8 cellular contexts compared by ENCODE assay signal in the genomic region with DNA sequence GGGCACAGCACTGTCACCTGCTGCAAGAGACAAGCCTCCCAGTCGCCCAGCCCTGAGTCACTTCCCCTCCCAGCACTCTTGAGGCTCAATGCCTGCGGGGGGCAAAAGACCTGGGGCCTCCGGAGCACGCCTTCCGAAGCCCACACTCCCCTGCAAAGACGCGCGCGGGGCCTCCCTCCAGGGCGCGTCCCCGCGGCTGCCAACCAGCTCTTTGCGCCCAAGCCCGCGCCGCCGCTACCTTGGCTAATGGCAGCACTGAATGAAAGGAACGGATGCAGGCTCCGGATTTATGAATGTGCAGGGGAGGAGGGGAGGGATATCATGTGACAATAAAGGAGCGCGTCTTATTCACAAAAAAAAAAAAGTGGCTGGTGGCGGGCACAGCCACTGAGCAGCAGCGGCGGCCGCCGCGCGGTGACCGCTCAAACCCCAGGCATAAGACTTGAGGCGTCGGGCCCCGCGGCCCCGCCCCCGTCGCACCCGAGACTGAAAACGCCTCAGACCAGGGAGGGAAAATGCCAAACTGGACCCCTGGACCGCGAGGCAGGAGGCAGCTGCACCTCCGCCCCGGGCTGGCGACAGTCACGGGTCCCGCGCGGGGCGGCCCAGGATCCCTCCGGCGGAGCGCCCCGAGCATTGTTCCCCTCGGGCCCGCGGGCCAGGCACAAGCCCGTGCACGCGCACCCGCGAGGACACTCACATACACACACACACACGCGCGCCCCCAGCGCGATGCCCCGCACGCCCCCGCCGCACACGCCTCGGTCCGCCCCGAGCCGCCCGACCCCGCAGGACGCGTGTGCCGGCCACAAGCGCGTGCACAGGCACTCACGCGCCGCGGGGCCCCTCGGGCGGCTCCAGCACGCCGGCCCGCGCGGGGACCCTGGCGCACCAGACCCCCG. TPM values are rescaled to one million over a fixed set of nuclear protein-coding genes. Genes with fewer than 3 reads are reported as not detected.
DNase-seq lines count a peak whose midpoint lies in the region; ATAC-seq, FAIRE-seq and TF ChIP-seq lines count a peak whose summit lies in the region.

No MANE protein-coding gene starts in this region.

- under 1% methylated on average over 68 of the region's 95 CpGs for WGBS in GM12878 (ENCODE audit: insufficient coverage, insufficient replicate concordance, low lambda C conversion rate, missing lambda C conversion rate)

- peak; percentile 38 for DNase-seq in GM10248 (ENCODE audit: extremely low spot score)
- DNase-seq in NCI-H146 treated with DMSO at 0.1 percent for 48 hours (lab: John Stamatoyannopoulos, UW; ENCODE audit: unreplicated experiment) = peak; percentile 83
- DNase-seq in T-helper 2 cell = peak; percentile 18 to 76 (median 51)
- no peak for DNase-seq in GM12878 (ENCODE audit: low read depth, low spot score)
- DNase-seq in gastrocnemius medialis = peak; percentile 12 to 60

- TF ChIP-seq RAD21 in GM12878 (IDR thresholded peaks at IDR 0.05; ENCODE audit: insufficient read depth, low read depth, low read length) = no peak; the same call in 1 of the 2 replicates

- SMC1A ChIA-PET in GM12878 (lab: Charles Lee; ENCODE audit: uncharacterized antibody, unreplicated experiment) = interaction anchor here (1.0 to 4.6 kb wide), 6 partner anchors 15 to 130 kb away, joined by 3 to 32 read pairs (median 8); no protein-coding TSS in a partner anchor

- H3K9me3 ChIP-seq in GM12878 (replicated peaks; ENCODE audit: control insufficient read depth, insufficient read depth, low read length) (no peaks in the 10 kb centered on the region; the same call in 2 of the 3 replicates), iPS-18c (ENCODE audit: control insufficient read depth, insufficient read depth, low read length) (no peaks in the 10 kb centered on the region), gastrocnemius medialis (no peaks in the 10 kb centered on the region)

- H3K27ac ChIP-seq in GM12878 (ENCODE audit: control insufficient read depth, insufficient read depth) (no peak overlapping the region; the same call in 1 of the 2 replicates), gastrocnemius medialis (peak overlapping the region; percentile 75 to 88 (median 84))

- POLR2A ChIA-PET in GM10248 (lab: Yijun Ruan, JAX) = interaction anchor here (1.0 kb wide), 1 partner anchor 43 kb away, joined by 3 read pairs; no protein-coding TSS in a partner anchor
- POLR2A ChIA-PET in GM12878 (lab: Charles Lee) = interaction anchor here (0.9 to 2.0 kb wide), 3 partner anchors 9 to 40 kb away, joined by 3 to 6 read pairs (median 3); no protein-coding TSS in a partner anchor

- no TSS peak for BruUV-seq in GM12878 (replicated peaks; lab: Mats Ljungman, UMichigan)

- peak; percentile 53 for TF ChIP-seq POLR2A in GM12878 (IDR thresholded peaks at IDR 0.05; ENCODE audit: low read depth, low read length)
- TF ChIP-seq POLR2A in gastrocnemius medialis (IDR thresholded peaks at IDR 0.05) = peak; percentile 13 to 63

- ATAC-seq in HG02798 (IDR thresholded peaks at IDR 0.05; ENCODE audit: poor library complexity, unreplicated experiment) (peak; percentile 28), GM12878 (peak; percentile 55), gastrocnemius medialis (peak; percentile 42 to 47), GM18873 (IDR thresholded peaks at IDR 0.05; ENCODE audit: low FRiP score, unreplicated experiment) (no peak)

- H3K4me3 ChIP-seq in GM12878 (peak overlapping the region; percentile 80), iPS-18c (ENCODE audit: insufficient read depth, low read depth, low read length) (peak overlapping the region; percentile 85), gastrocnemius medialis (peak overlapping the region; percentile 79 to 88 (median 84))

- TF ChIP-seq CTCF in GM10248 (IDR thresholded peaks at IDR 0.05; ENCODE audit: control extremely low read depth, extremely low read depth, low read depth, missing control alignments) = no peak
- TF ChIP-seq CTCF in GM12878 (IDR thresholded peaks at IDR 0.05 in 2 of 3, conservative IDR thresholded peaks at IDR 0.05 in 1 of 3; ENCODE audit: control insufficient read depth in 2 of 3, extremely low read depth in 1 of 3, insufficient read depth in 1 of 3, low read depth in 3 of 3, low read length in 3 of 3) = 0 out of 6 replicates have a peak, but pooled peaks of 1 of the 3 experiments have one; percentile 2
- peak in 2 of 5 experiments; percentile 8 to 27 for TF ChIP-seq CTCF in gastrocnemius medialis (IDR thresholded peaks at IDR 0.05 in 4 of 5, conservative IDR thresholded peaks at IDR 0.05 in 1 of 5)

- no peak for TF ChIP-seq EP300 in GM12878 (IDR thresholded peaks at IDR 0.05; ENCODE audit: borderline replicate concordance in 1 of 2, control insufficient read depth in 1 of 2, low read depth in 2 of 2, low read length in 2 of 2)

- H4K20me1 ChIP-seq in GM12878 (ENCODE audit: control insufficient read depth, insufficient read depth) = no peaks in the 10 kb centered on the region

- H3K4me1 ChIP-seq in GM12878 (ENCODE audit: control insufficient read depth, insufficient read depth, low read length) = no peaks in the 10 kb centered on the region
- peaks cover 14 to 23% of the 10 kb centered on the region in 2 donors for H3K4me1 ChIP-seq in gastrocnemius medialis

- H3K27me3 ChIP-seq in GM12878 (replicated peaks in 1 of 2; ENCODE audit: control insufficient read depth in 2 of 2, insufficient read depth in 2 of 2, low read length in 1 of 2) (no peaks in the 10 kb centered on the region), gastrocnemius medialis (no peaks in the 10 kb centered on the region)

- CTCF ChIA-PET in GM10248 (lab: Yijun Ruan, JAX) (interaction anchor here (0.8 to 1.1 kb wide), 2 partner anchors 14 to 42 kb away, joined by 3 to 4 read pairs; no protein-coding TSS in a partner anchor), GM12878 (lab: Yijun Ruan, JAX) (interaction anchor here (0.5 to 1.3 kb wide), 5 partner anchors 14 to 130 kb away, joined by 3 to 4 read pairs (median 4); no protein-coding TSS in a partner anchor)

- in situ Hi-C loops in GM12878 (cut with MboI) = no loop called here
- in situ Hi-C loops in gastrocnemius medialis (cut with MboI; ENCODE audit: low sequenced_read_pairs in 4 of 4) = loop anchor here in 3 of 4 donors (10.0 to 25.0 kb wide), 3 partner anchors 168 to 368 kb away; partner anchors contain the start of gene CEP68 (in 1 of the 3)

- FAIRE-seq in GM12878 (lab: Jason Lieb, UNC) = no peak

- H3K79me2 ChIP-seq in GM12878 (ENCODE audit: control insufficient read depth, insufficient read depth, low read length) = no peaks in the 10 kb centered on the region

- peak overlapping the region; percentile 86 for H3K4me2 ChIP-seq in GM12878 (ENCODE audit: control insufficient read depth, insufficient read depth)

- H3K9ac ChIP-seq in GM12878 (ENCODE audit: control insufficient read depth, insufficient read depth, low read length) = peak overlapping the region; percentile 66; the same call in 1 of the 2 replicates

- peak overlapping the region; percentile 57 for H2AFZ ChIP-seq in GM12878 (ENCODE audit: control insufficient read depth, low read depth, low read length)

- RAD21 ChIA-PET in GM12878 (lab: Charles Lee; ENCODE audit: unreplicated experiment) = interaction anchor here (0.6 to 1.9 kb wide), 10 partner anchors 9 to 211 kb away, joined by 3 to 7 read pairs (median 4); partner anchors contain the start of gene ACTR2

- H3K36me3 ChIP-seq in GM12878 (ENCODE audit: control insufficient read depth in 2 of 2, insufficient read depth in 2 of 2, low read length in 1 of 2) (no peaks in the 10 kb centered on the region), gastrocnemius medialis (no peaks in the 10 kb centered on the region)

- intact Hi-C loops in GM12878 (cut with micrococcal nuclease; ENCODE audit: unreplicated experiment) = loop anchor here (1.0 to 10.0 kb wide), 3 partner anchors 42 to 366 kb away; no protein-coding TSS in a partner anchor
- intact Hi-C loops in gastrocnemius medialis (cut with DNase I; ENCODE audit: low total_unique reads) = loop anchor here (2.0 to 10.0 kb wide), 8 partner anchors 58 to 1004 kb away; partner anchors contain the start of genes AFTPH, MEIS1, SERTAD2 and SLC1A4

TF ChIP-seq in GM12878, 131 proteins besides CTCF, POLR2A, EP300 and RAD21 (continues in another document):
- TF ChIP-seq BACH1 (IDR thresholded peaks at IDR 0.05; ENCODE audit: borderline replicate concordance) (peak; percentile 55; the same call in 1 of the 2 replicates), BHLHE40 (IDR thresholded peaks at IDR 0.05; ENCODE audit: borderline replicate concordance in 1 of 2, low read depth in 2 of 2, low read length in 1 of 2) (peak in 1 of 2 experiments; percentile 89; a peak in 3 of 4 replicates), PAX8 (IDR thresholded peaks at IDR 0.05) (no peak), IKZF2 (IDR thresholded peaks at IDR 0.05) (peak in 1 of 2 experiments; percentile 56; a peak in 1 of 4 replicates), RUNX3 (IDR thresholded peaks at IDR 0.05; ENCODE audit: low read length) (peak; percentile 41; the same call in 1 of the 2 replicates), SMARCA5 (IDR thresholded peaks at IDR 0.05) (0 out of 2 replicates have a peak, but pooled peaks have one; percentile 49), SUPT20H (IDR thresholded peaks at IDR 0.05; ENCODE audit: borderline replicate concordance, control insufficient read depth, low read depth, low read length) (no peak), TAF1 (IDR thresholded peaks at IDR 0.05; ENCODE audit: borderline replicate concordance, low read depth, low read length) (0 out of 2 replicates have a peak, but pooled peaks have one; percentile 14), ZNF384 (IDR thresholded peaks at IDR 0.05; ENCODE audit: borderline replicate concordance, low read depth, low read length) (peak; percentile 91), NFXL1 (IDR thresholded peaks at IDR 0.05; ENCODE audit: borderline replicate concordance) (0 out of 2 replicates have a peak, but pooled peaks have one; percentile 61)

RNA-seq across cellular contexts. Expression of gene SPRED2, which starts 1.6 kb away (rescaled TPM):
- total RNA-seq in GM12878 (2013; cell fraction: nucleolus; rRNA removed) = 22.4 and 22.8 TPM in 2 replicates
- total RNA-seq in GM12878 (2014; rRNA removed) (5.3 and 5.7 TPM in 2 replicates), GM12878 (2014; rRNA removed; fragmentation: Illumina TruSeq; extraction: Trizol) (6.7 and 6.8 TPM in 2 replicates), GM12878 (2021) (23.9 and 25.6 TPM in 2 replicates), gastrocnemius medialis (10 to 100 TPM in 1 of 4 donors, 1 to 10 TPM in 3; 4.1 to 12.5 (median 7.4) TPM)
- 2.9 TPM for polyA plus RNA-seq in GM12878 (2011; ENCODE audit: low read depth)
- polyA plus RNA-seq in GM12878 (2011; rRNA removed) (9.2 and 10.0 TPM in 2 replicates), GM12878 (2014; fragmentation: Illumina TruSeq; extraction: Trizol) (16.2 and 17.6 TPM in 2 replicates), GM12878 (2014; fragmentation: Nextera tagmentation; extraction: Ambion mirVana) (1 to 10 TPM; 3.0 to 3.2 TPM), GM12878 (2014; rRNA removed) (9.4 and 11.5 TPM in 2 replicates), GM12878 (2016; fragmentation: Nextera tagmentation; extraction: Ambion mirVana) (10 to 100 TPM; 10.9 to 11.8 TPM)
- 12.1 and 14.2 TPM in 2 replicates for polyA plus RNA-seq in GM12878 (2011; cell fraction: cytosol; rRNA removed)
- 15.3 and 17.6 TPM in 2 replicates for polyA plus RNA-seq in GM12878 (2011; cell fraction: nucleus; rRNA removed)
- 3.6 and 4.9 TPM in 2 replicates for polyA plus RNA-seq in GM12878 (2012)
- 10.8 and 11.3 TPM in 2 replicates for polyA minus RNA-seq in GM12878 (2011; rRNA and poly(A)+ RNA removed)
- 8.0 and 8.7 TPM in 2 replicates for polyA minus RNA-seq in GM12878 (2011; cell fraction: cytosol; rRNA and poly(A)+ RNA removed)
- 5.2 and 10.3 TPM in 2 replicates for polyA minus RNA-seq in GM12878 (2011; cell fraction: nucleus; rRNA and poly(A)+ RNA removed)
